ENCODE assay signal across 18 cellular contexts in genomic region chr18:75229437-75229836, GRCh38. TPM values are rescaled to one million over a fixed set of nuclear protein-coding genes. Genes with fewer than 3 reads are reported as not detected.
DNase-seq lines count a peak whose midpoint lies in the region; ATAC-seq, FAIRE-seq and TF ChIP-seq lines count a peak whose summit lies in the region.
"Had no signal": no experiment of that assay in that cellular context is flagged by ENCODE, and none has a peak within 500 bp of the region (broad histone marks: within the 10 kb centered on the region; RNA-seq: fewer than 3 reads in every experiment).

No MANE protein-coding gene starts in this region.

- H3K27ac ChIP-seq in CD8-positive, alpha-beta T cell (ENCODE audit: low read depth, low read length) = no peak overlapping the region
- no peak overlapping the region for H3K27ac ChIP-seq in small intestine (ENCODE audit: low read depth in 1 of 2, low read length in 1 of 2)
- H3K27ac ChIP-seq: BLaER1 treated with 17β-estradiol and CSF1 and Interleukin-3, amounts not matched to agents 10 nM and 100 nM had no signal

- no peak for TF ChIP-seq CTCF in CD8-positive, alpha-beta T cell (IDR thresholded peaks at IDR 0.05)

- POLR2A ChIA-PET in CD8-positive, alpha-beta T cell (lab: Charles Lee) = interaction anchor here (0.6 to 1.7 kb wide), 5 partner anchors 9 to 207 kb away, joined by 3 to 5 read pairs (median 3); no protein-coding TSS in a partner anchor
- POLR2A ChIA-PET in naive thymus-derived CD8-positive, alpha-beta T cell (lab: Charles Lee) = interaction anchor here (1.1 to 2.9 kb wide), 5 partner anchors 15 to 19 kb away, joined by 3 to 16 read pairs (median 6); partner anchors contain the start of genes PTGR3 and TSHZ1

- no peaks in the 10 kb centered on the region for H3K9me3 Mint-ChIP-seq in CD8-positive, alpha-beta T cell
- no peaks in the 10 kb centered on the region for H3K9me3 Mint-ChIP-seq in central memory CD8-positive, alpha-beta T cell
- no peaks in the 10 kb centered on the region for H3K9me3 Mint-ChIP-seq in naive thymus-derived CD8-positive, alpha-beta T cell
- H3K9me3 Mint-ChIP-seq in stimulated activated naive B cell treated with anti-CD40 and anti-IgM and Interleukin-4, amounts not matched to agents 10 μg/mL and 1 μg/mL and 100 μg/mL, for 72 hours = no peaks in the 10 kb centered on the region
- H3K9me3 Mint-ChIP-seq: H9 had no signal

- intact Hi-C loops in CD8-positive, alpha-beta T cell (cut with DNase I, micrococcal nuclease) = no loop called here

- no peaks in the 10 kb centered on the region for H3K27me3 Mint-ChIP-seq in CD8-positive, alpha-beta T cell (ENCODE audit: low read depth)
- no peaks in the 10 kb centered on the region for H3K27me3 Mint-ChIP-seq in central memory CD8-positive, alpha-beta T cell
- H3K27me3 Mint-ChIP-seq in naive thymus-derived CD8-positive, alpha-beta T cell = no peaks in the 10 kb centered on the region
- no peaks in the 10 kb centered on the region for H3K27me3 Mint-ChIP-seq in stimulated activated naive B cell treated with anti-CD40 and anti-IgM and Interleukin-4, amounts not matched to agents 10 μg/mL and 1 μg/mL and 100 μg/mL, for 72 hours

- H3K36me3 ChIP-seq in CD8-positive, alpha-beta T cell (ENCODE audit: insufficient read depth, low read length) = peaks cover 6% of the 10 kb centered on the region
- H3K36me3 ChIP-seq in small intestine (ENCODE audit: control insufficient read depth in 2 of 2, insufficient read depth in 2 of 2, low read length in 2 of 2) = no peaks in the 10 kb centered on the region

- peaks cover 41% of the 10 kb centered on the region for H3K4me1 ChIP-seq in CD8-positive, alpha-beta T cell (ENCODE audit: insufficient read depth, low read length)
- peaks cover 9 to 30% of the 10 kb centered on the region in 2 donors for H3K4me1 ChIP-seq in small intestine (ENCODE audit: control insufficient read depth in 2 of 2, insufficient read depth in 1 of 2, low read depth in 1 of 2, low read length in 1 of 2)

- DNase-seq in CD8-positive, alpha-beta T cell = no peak
- DNase-seq in central memory CD8-positive, alpha-beta T cell (ENCODE audit: low spot score in 2 of 2) = no peak
- no peak for DNase-seq in naive thymus-derived CD8-positive, alpha-beta T cell
- no peak for DNase-seq in stimulated activated naive B cell treated with anti-CD40 and anti-IgM and Interleukin-4, amounts not matched to agents 10 μg/mL and 1 μg/mL and 100 μg/mL, for 72 hours
- DNase-seq in small intestine = no peak
- no peak for DNase-seq in left lobe of liver (ENCODE audit: low spot score)
- DNase-seq: DMS79, H9, KG1, NCI-H1105 treated with DMSO at 0.1 percent for 48 hours, NCI-H1694, NCI-H2081 treated with DMSO at 0.1 percent for 48 hours, NCI-H510A, NCI-H774 had no signal

- peak overlapping the region; percentile 56 for H3K27ac Mint-ChIP-seq in CD8-positive, alpha-beta T cell
- H3K27ac Mint-ChIP-seq in central memory CD8-positive, alpha-beta T cell (ENCODE audit: low read depth) = peak overlapping the region; percentile 44
- peak overlapping the region in 7 of 10 donors; percentile 29 to 91 (median 63) for H3K27ac Mint-ChIP-seq in naive thymus-derived CD8-positive, alpha-beta T cell
- peak overlapping the region; percentile 14 for H3K27ac Mint-ChIP-seq in stimulated activated naive B cell treated with anti-CD40 and anti-IgM and Interleukin-4, amounts not matched to agents 10 μg/mL and 1 μg/mL and 100 μg/mL, for 72 hours
- H3K27ac Mint-ChIP-seq: H9 had no signal

- H3K4me3 ChIP-seq in CD8-positive, alpha-beta T cell (ENCODE audit: low read depth, low read length) = no peak overlapping the region
- no peak overlapping the region for H3K4me3 ChIP-seq in small intestine (ENCODE audit: low read depth in 1 of 2, low read length in 2 of 2)
- H3K4me3 ChIP-seq: BLaER1 treated with 17β-estradiol and CSF1 and Interleukin-3, amounts not matched to agents 10 nM and 100 nM had no signal

- H3K4me3 Mint-ChIP-seq in CD8-positive, alpha-beta T cell = no peak overlapping the region
- peak overlapping the region; percentile 19 for H3K4me3 Mint-ChIP-seq in central memory CD8-positive, alpha-beta T cell
- H3K4me3 Mint-ChIP-seq in naive thymus-derived CD8-positive, alpha-beta T cell = peak overlapping the region in 2 of 10 donors; percentile 13 to 68
- no peak overlapping the region for H3K4me3 Mint-ChIP-seq in stimulated activated naive B cell treated with anti-CD40 and anti-IgM and Interleukin-4, amounts not matched to agents 10 μg/mL and 1 μg/mL and 100 μg/mL, for 72 hours
- H3K4me3 Mint-ChIP-seq: H9 had no signal

- ATAC-seq in CD8-positive, alpha-beta T cell = peak; percentile 36
- peak; percentile 60 for ATAC-seq in central memory CD8-positive, alpha-beta T cell (replicated peaks; ENCODE audit: extremely low read depth, poor library complexity, severe bottlenecking)
- ATAC-seq in naive thymus-derived CD8-positive, alpha-beta T cell = peak in 1 of 2 donors; percentile 52
- ATAC-seq in stimulated activated naive B cell treated with anti-CD40 and anti-IgM and Interleukin-4, amounts not matched to agents 10 μg/mL and 1 μg/mL and 100 μg/mL, for 72 hours (replicated peaks) = no peak
- ATAC-seq in left lobe of liver (no peak), GM21390 (IDR thresholded peaks at IDR 0.05; ENCODE audit: unreplicated experiment) (no peak)
- ATAC-seq: Right ventricle myocardium inferior had no signal

- H3K9me3 ChIP-seq in CD8-positive, alpha-beta T cell (ENCODE audit: low read length) = no peaks in the 10 kb centered on the region
- no peaks in the 10 kb centered on the region for H3K9me3 ChIP-seq in small intestine (ENCODE audit: control insufficient read depth, low read depth)

- H3K4me1 Mint-ChIP-seq in CD8-positive, alpha-beta T cell (ENCODE audit: low read depth) = peaks cover 65% of the 10 kb centered on the region
- H3K4me1 Mint-ChIP-seq in central memory CD8-positive, alpha-beta T cell = peaks cover 49% of the 10 kb centered on the region
- H3K4me1 Mint-ChIP-seq in naive thymus-derived CD8-positive, alpha-beta T cell = peaks cover 27 to 80% (median 72%) of the 10 kb centered on the region in 4 donors
- peaks cover 18 to 20% of the 10 kb centered on the region in 2 donors for H3K4me1 Mint-ChIP-seq in stimulated activated naive B cell treated with anti-CD40 and anti-IgM and Interleukin-4, amounts not matched to agents 10 μg/mL and 1 μg/mL and 100 μg/mL, for 72 hours
- H3K4me1 Mint-ChIP-seq: H9 had no signal

- peaks cover 10% of the 10 kb centered on the region for H3K36me3 Mint-ChIP-seq in CD8-positive, alpha-beta T cell
- H3K36me3 Mint-ChIP-seq in central memory CD8-positive, alpha-beta T cell (ENCODE audit: insufficient read depth) = peaks cover 5% of the 10 kb centered on the region
- H3K36me3 Mint-ChIP-seq in naive thymus-derived CD8-positive, alpha-beta T cell = peaks cover 0 to 14% (median 9%) of the 10 kb centered on the region in 3 donors
- peaks cover 2 to 8% of the 10 kb centered on the region in 2 donors for H3K36me3 Mint-ChIP-seq in stimulated activated naive B cell treated with anti-CD40 and anti-IgM and Interleukin-4, amounts not matched to agents 10 μg/mL and 1 μg/mL and 100 μg/mL, for 72 hours

- no peak for FAIRE-seq in small intestine (lab: Jason Lieb, UNC)
- FAIRE-seq: RCC 7860 had no signal

- CTCF ChIA-PET in CD8-positive, alpha-beta T cell (lab: Charles Lee) = interaction anchor here (2.5 kb wide), 1 partner anchor 15 kb away, joined by 8 read pairs; no protein-coding TSS in a partner anchor

- no peaks in the 10 kb centered on the region for H3K27me3 ChIP-seq in CD8-positive, alpha-beta T cell (ENCODE audit: insufficient read depth, low read length)
- H3K27me3 ChIP-seq in small intestine (ENCODE audit: control insufficient read depth in 2 of 2, insufficient read depth in 2 of 2, low read length in 2 of 2) = no peaks in the 10 kb centered on the region
- H3K27me3 ChIP-seq: BLaER1 treated with 17β-estradiol and CSF1 and Interleukin-3, amounts not matched to agents 10 nM and 100 nM had no signal

- 92 to 96% (median 93%) methylated on average over 8 of the region's 8 CpGs for WGBS in small intestine, 3 donors

RNA-seq across cellular contexts. Expression of gene TSHZ1, which starts 18.8 kb away (rescaled TPM):
- total RNA-seq in CD8-positive, alpha-beta T cell = 10 to 100 TPM; 21.5 to 23.4 TPM
- 10 to 100 TPM; 32.8 to 33.6 TPM for total RNA-seq in naive thymus-derived CD8-positive, alpha-beta T cell
- polyA plus RNA-seq in naive thymus-derived CD8-positive, alpha-beta T cell = 1 to 10 TPM; 2.8 to 7.1 (median 3.7) TPM
- polyA plus RNA-seq in small intestine = 10 to 100 TPM in 1 of 3 donors, 1 to 10 TPM in 2; 7.3 to 13.0 (median 7.6) TPM
- total RNA-seq in left lobe of liver = 12.1 TPM

RNA-seq across cellular contexts. Expression of gene PTGR3, which starts 20.5 kb away (rescaled TPM):
- 1 to 10 TPM; 6.3 to 7.8 TPM for total RNA-seq in CD8-positive, alpha-beta T cell
- total RNA-seq in naive thymus-derived CD8-positive, alpha-beta T cell = 10 to 100 TPM; 34.7 to 35.1 TPM
- polyA plus RNA-seq in naive thymus-derived CD8-positive, alpha-beta T cell = 10 to 100 TPM; 14.7 to 28.5 (median 19.6) TPM
- polyA plus RNA-seq in small intestine = 10 to 100 TPM; 11.6 to 23.3 (median 21.0) TPM
- 25.4 TPM for total RNA-seq in left lobe of liver

Comparison
In these comparisons a context has a peak if more than half of its experiments do, and no peak if none do; other contexts are left out.
1. ATAC-seq: peak in CD8-positive, alpha-beta T cell (single experiment) and central memory CD8-positive, alpha-beta T cell (single experiment); none in stimulated activated naive B cell treated with anti-CD40 and anti-IgM and Interleukin-4, amounts not matched to agents 10 μg/mL and 1 μg/mL and 100 μg/mL, for 72 hours (0 of 2), left lobe of liver (single experiment) and GM21390 (single experiment).
2. Peak in every context shown above with its lines, with median percentiles within 50 percentile points of each other: H3K27ac Mint-ChIP-seq.